In genomic region chr12:26123482-26123980, GRCh38 we compare ENCODE assay signal across 8 cellular contexts. TPM values are rescaled to one million over a fixed set of nuclear protein-coding genes. Genes with fewer than 3 reads are reported as not detected.
A peak's percentile ranks its signal among the peaks of the same experiment; 100 is the strongest.
DNase-seq lines count a peak whose midpoint lies in the region; ATAC-seq and TF ChIP-seq lines count a peak whose summit lies in the region.

No MANE protein-coding gene starts in this region.

- WGBS in hepatocyte (ENCODE audit: low lambda C conversion rate, missing lambda C conversion rate): 17% methylated on average over 8 of the region's 8 CpGs

- POLR2A ChIA-PET in HEK293 (lab: Yijun Ruan, JAX): interaction anchor here (1.2 to 2.2 kb wide), 3 partner anchors 9 to 175 kb away, joined by 3 to 8 read pairs (median 3); no protein-coding TSS in a partner anchor
- POLR2A ChIA-PET in activated CD4-positive, alpha-beta memory T cell treated with anti-CD3 and anti-CD28 coated beads, Interleukin-2, amount 10 ng/mL, durations not matched to agents 7 days and 5 days (lab: Charles Lee): interaction anchor here (0.9 kb wide), 1 partner anchor 9 kb away, joined by 3 read pairs; no protein-coding TSS in a partner anchor

- peaks cover 9% of the 10 kb centered on the region for H3K4me1 ChIP-seq in HEK293 (ENCODE audit: control insufficient read depth, insufficient read depth, low read length)
- peaks cover 14% of the 10 kb centered on the region for H3K4me1 ChIP-seq in hepatocyte (ENCODE audit: insufficient read depth)

- peaks cover 55% of the 10 kb centered on the region for H3K27me3 ChIP-seq in hepatocyte

- H3K36me3 ChIP-seq in HEK293 (ENCODE audit: control insufficient read depth in 2 of 2, insufficient read depth in 1 of 2, low read length in 2 of 2) (no peaks in the 10 kb centered on the region), hepatocyte (replicated peaks; ENCODE audit: insufficient read depth, low read depth) (no peaks in the 10 kb centered on the region)

- H3K27ac Mint-ChIP-seq in activated CD4-positive, alpha-beta memory T cell treated with anti-CD3 and anti-CD28 coated beads, Interleukin-2, amount 10 ng/mL, durations not matched to agents 7 days and 5 days: no peak overlapping the region

- no peaks in the 10 kb centered on the region for H3K36me3 Mint-ChIP-seq in activated CD4-positive, alpha-beta memory T cell treated with anti-CD3 and anti-CD28 coated beads, Interleukin-2, amount 10 ng/mL, durations not matched to agents 7 days and 5 days (ENCODE audit: low read depth)

- H3K79me2 ChIP-seq in hepatocyte: no peaks in the 10 kb centered on the region

- H3K4me3 ChIP-seq in HEK293 (ENCODE audit: low read depth, low read length) (no peak overlapping the region), hepatocyte (no peak overlapping the region), skin epidermis (peak overlapping the region; percentile 38 to 66 (median 50))

- peaks cover 80% of the 10 kb centered on the region for H3K27me3 Mint-ChIP-seq in activated CD4-positive, alpha-beta memory T cell treated with anti-CD3 and anti-CD28 coated beads, Interleukin-2, amount 10 ng/mL, durations not matched to agents 7 days and 5 days

- CTCF ChIA-PET in HEK293 (lab: Yijun Ruan, JAX): interaction anchor here (0.7 to 2.3 kb wide), 5 partner anchors 26 to 712 kb away, joined by 3 to 11 read pairs (median 3); no protein-coding TSS in a partner anchor
- CTCF ChIA-PET in activated CD4-positive, alpha-beta memory T cell treated with anti-CD3 and anti-CD28 coated beads, Interleukin-2, amount 10 ng/mL, durations not matched to agents 7 days and 5 days (lab: Charles Lee): interaction anchor here (0.9 to 1.9 kb wide), 3 partner anchors 9 to 579 kb away, joined by 3 to 4 read pairs (median 4); no protein-coding TSS in a partner anchor

- no peaks in the 10 kb centered on the region for H3K9me3 Mint-ChIP-seq in activated CD4-positive, alpha-beta memory T cell treated with anti-CD3 and anti-CD28 coated beads, Interleukin-2, amount 10 ng/mL, durations not matched to agents 7 days and 5 days

- H3K4me2 ChIP-seq in hepatocyte: peak overlapping the region; percentile 93

- H3K9me2 ChIP-seq in hepatocyte (replicated peaks; ENCODE audit: insufficient read depth): no peaks in the 10 kb centered on the region

- H2AFZ ChIP-seq in hepatocyte: no peak overlapping the region

- ATAC-seq in HG03457 (IDR thresholded peaks at IDR 0.05; ENCODE audit: unreplicated experiment): no peak
- no peak for ATAC-seq in HG03095 (IDR thresholded peaks at IDR 0.05; ENCODE audit: unreplicated experiment)
- no peak for ATAC-seq in HG02642 (IDR thresholded peaks at IDR 0.05; ENCODE audit: poor library complexity, unreplicated experiment)

- no peak for DNase-seq in activated CD4-positive, alpha-beta memory T cell treated with anti-CD3 and anti-CD28 coated beads, Interleukin-2, amount 10 ng/mL, durations not matched to agents 7 days and 5 days
- no peak for DNase-seq in hepatocyte (ENCODE audit: low spot score)
- no peak for DNase-seq in stimulated activated CD4-positive, alpha-beta T cell treated with anti-CD3 and anti-CD28 coated beads, Interleukin-4, amount 100 ng/mL, for 24 hours

- no peaks in the 10 kb centered on the region for H3K9me3 ChIP-seq in HEK293 (ENCODE audit: control insufficient read depth, insufficient read depth, low read depth, low read length)
- no peaks in the 10 kb centered on the region for H3K9me3 ChIP-seq in hepatocyte (ENCODE audit: low read depth)

- H3K4me1 Mint-ChIP-seq in activated CD4-positive, alpha-beta memory T cell treated with anti-CD3 and anti-CD28 coated beads, Interleukin-2, amount 10 ng/mL, durations not matched to agents 7 days and 5 days: peaks cover 41% of the 10 kb centered on the region

- H4K20me1 ChIP-seq in hepatocyte (ENCODE audit: insufficient read depth, poor library complexity, severe bottlenecking): no peaks in the 10 kb centered on the region

- TF ChIP-seq CTCF in HEK293 (tag by site-specific recombination; IDR thresholded peaks at IDR 0.05) (no peak), hepatocyte (IDR thresholded peaks at IDR 0.05; ENCODE audit: poor library complexity) (no peak)

- H3K27ac ChIP-seq in HEK293 (ENCODE audit: extremely low read depth, low read depth, low read length): peak overlapping the region; percentile 86; the same call in 1 of the 2 replicates
- no peak overlapping the region for H3K27ac ChIP-seq in hepatocyte
- H3K27ac ChIP-seq in skin epidermis: peak overlapping the region in 16 of 21 experiments; percentile 6 to 91 (median 82)

- H3K4me3 Mint-ChIP-seq in activated CD4-positive, alpha-beta memory T cell treated with anti-CD3 and anti-CD28 coated beads, Interleukin-2, amount 10 ng/mL, durations not matched to agents 7 days and 5 days: peak overlapping the region; percentile 65

TF ChIP-seq in HEK293, 187 proteins besides CTCF, POLR2A, EP300 and RAD21 (continues in another document):
- TF ChIP-seq ZNF148 (tag by site-specific recombination; IDR thresholded peaks at IDR 0.05; ENCODE audit: borderline replicate concordance) (no peak), ZNF311 (tag by site-specific recombination; IDR thresholded peaks at IDR 0.05; ENCODE audit: borderline replicate concordance) (no peak), ZBTB20 (tag by site-specific recombination; IDR thresholded peaks at IDR 0.05) (0 out of 2 replicates have a peak, but pooled peaks have one; percentile 37), PRDM10 (tag by site-specific recombination; IDR thresholded peaks at IDR 0.05) (0 out of 2 replicates have a peak, but pooled peaks have one; percentile 1), GLIS1 (tag by site-specific recombination; IDR thresholded peaks at IDR 0.05) (no peak), PRDM4 (tag by site-specific recombination; IDR thresholded peaks at IDR 0.05) (peak; percentile 66)

RNA-seq across cellular contexts. Expression of gene BHLHE41, which starts 1.3 kb away (rescaled TPM):
- not detected for total RNA-seq in activated CD4-positive, alpha-beta memory T cell treated with anti-CD3 and anti-CD28 coated beads, Interleukin-2, amount 10 ng/mL, durations not matched to agents 7 days and 5 days
- total RNA-seq in hepatocyte: 1.6 and 2.4 TPM in 2 replicates
- 3.6 and 4.9 TPM in 2 replicates for polyA plus RNA-seq in hepatocyte

Comparison
In these comparisons a context has a peak if more than half of its experiments do, and no peak if none do; other contexts are left out.
1. H3K4me3 ChIP-seq: peak in skin epidermis (7 of 7); none in HEK293 (single experiment) and hepatocyte (single experiment).